21 cellular contexts compared by ENCODE assay signal in genomic region chr19:7589822-7590221, GRCh38. TPM values are rescaled to one million over a fixed set of nuclear protein-coding genes. Genes with fewer than 3 reads are reported as not detected.
DNase-seq lines count a peak whose midpoint lies in the region; ATAC-seq and TF ChIP-seq lines count a peak whose summit lies in the region.
"Had no signal": no experiment of that assay in that cellular context is flagged by ENCODE, and none has a peak within 500 bp of the region (broad histone marks: within the 10 kb centered on the region; RNA-seq: fewer than 3 reads in every experiment).

No MANE protein-coding gene starts in this region.

- H2AFZ ChIP-seq in mammary epithelial cell (ENCODE audit: low read depth, low read length) (no peak overlapping the region), PC-3 (ENCODE audit: low read length) (0 out of 2 replicates have a peak overlapping the region, but pooled peaks have one; percentile 2), neuronal stem cell (ENCODE audit: low read length) (no peak overlapping the region)
- H2AFZ ChIP-seq: GM23248 had no signal

- H3K14ac ChIP-seq in neuronal stem cell (ENCODE audit: low read length) = no peak overlapping the region

- ATAC-seq in PC-3 (no peak), HG03342 (IDR thresholded peaks at IDR 0.05; ENCODE audit: unreplicated experiment) (no peak)

- no peak overlapping the region for H3K18ac ChIP-seq in neuronal stem cell (ENCODE audit: low read length)

- H3K79me2 ChIP-seq in mammary epithelial cell (ENCODE audit: insufficient read depth, low read length) (no peaks in the 10 kb centered on the region), PC-3 (ENCODE audit: low read length) (no peaks in the 10 kb centered on the region)

- peak overlapping the region; percentile 38 to 55 for H3K27ac ChIP-seq in breast epithelium
- H3K27ac ChIP-seq in mammary epithelial cell (ENCODE audit: insufficient read depth, low read depth, low read length) = no peak overlapping the region
- no peak overlapping the region for H3K27ac ChIP-seq in PC-3 (ENCODE audit: low read length)
- no peak overlapping the region for H3K27ac ChIP-seq in neuronal stem cell (replicated peaks; ENCODE audit: low read length)
- no peak overlapping the region for H3K27ac ChIP-seq in ascending aorta
- H3K27ac ChIP-seq: BLaER1 treated with 17β-estradiol and CSF1 and Interleukin-3, amounts not matched to agents 10 nM and 100 nM; GM23248 had no signal

- no peaks in the 10 kb centered on the region for H3K36me3 ChIP-seq in breast epithelium
- no peaks in the 10 kb centered on the region for H3K36me3 ChIP-seq in mammary epithelial cell (ENCODE audit: insufficient read depth, low read length)
- H3K36me3 ChIP-seq in PC-3 (ENCODE audit: low read depth, low read length) = no peaks in the 10 kb centered on the region
- no peaks in the 10 kb centered on the region for H3K36me3 ChIP-seq in neuronal stem cell (replicated peaks in 1 of 2; ENCODE audit: control insufficient read depth in 2 of 2, insufficient read depth in 2 of 2, low read length in 2 of 2)
- H3K36me3 ChIP-seq in ascending aorta = no peaks in the 10 kb centered on the region
- H3K36me3 ChIP-seq: BLaER1 treated with 17β-estradiol and CSF1 and Interleukin-3, amounts not matched to agents 10 nM and 100 nM had no signal

- no peak overlapping the region for H2BK12ac ChIP-seq in neuronal stem cell (ENCODE audit: low read length)

- H3F3A ChIP-seq in PC-3 (ENCODE audit: low read length, unreplicated experiment) = no peaks in the 10 kb centered on the region

- H2BK5ac ChIP-seq in neuronal stem cell (ENCODE audit: low read length) = no peak overlapping the region

- in situ Hi-C loops in mammary epithelial cell (cut with MboI; ENCODE audit: low sequenced_read_pairs in 2 of 2) = no loop called here

- 81% methylated on average over 7 of the region's 7 CpGs for WGBS in mammary epithelial cell (ENCODE audit: low coverage, missing lambda C conversion rate)
- no CpG with 5 or more reads among the region's 7 CpGs for WGBS in neuronal stem cell (ENCODE audit: extremely low coverage in 2 of 2, insufficient read length in 2 of 2, insufficient replicate concordance in 1 of 2), 2 donors

- H2BK15ac ChIP-seq in neuronal stem cell (ENCODE audit: low read length) = no peak overlapping the region

- H3K4ac ChIP-seq in neuronal stem cell (ENCODE audit: low read length) = no peak overlapping the region

- intact Hi-C loops in breast epithelium (cut with DNase I; ENCODE audit: low total_unique reads) (loop anchor here (1.0 kb wide), 1 partner anchor 32 kb away; no protein-coding TSS in a partner anchor), mammary epithelial cell (cut with micrococcal nuclease) (no loop called here), PC-3 (cut with micrococcal nuclease) (no loop called here), ascending aorta (cut with DNase I) (no loop called here)

- dilution Hi-C loops in mammary epithelial cell (cut with HindIII; ENCODE audit: low sequenced_read_pairs) = loop anchor here (10.0 kb wide), 1 partner anchor 915 kb away; the partner anchor contains the start of gene TNFSF14

- no peaks in the 10 kb centered on the region for H3K9me2 ChIP-seq in PC-3 (replicated peaks; ENCODE audit: low read length)

- H3K4me1 ChIP-seq in breast epithelium (no peaks in the 10 kb centered on the region), mammary epithelial cell (ENCODE audit: insufficient read depth, low read length) (peaks cover 4% of the 10 kb centered on the region), PC-3 (ENCODE audit: insufficient read depth, low read length) (peaks cover 8% of the 10 kb centered on the region; the same call in 1 of the 2 replicates), neuronal stem cell (ENCODE audit: control insufficient read depth in 2 of 2, insufficient read depth in 1 of 2, low read depth in 1 of 2, low read length in 2 of 2) (no peaks in the 10 kb centered on the region), ascending aorta (no peaks in the 10 kb centered on the region)

- POLR2A ChIA-PET in PC-3 (lab: Charles Lee; ENCODE audit: unreplicated experiment) = no interaction called here

- H3K4me3 ChIP-seq in breast epithelium (no peak overlapping the region), mammary epithelial cell (replicated peaks in 1 of 3; ENCODE audit: insufficient read depth in 1 of 3, low read depth in 2 of 3, low read length in 3 of 3) (no peak overlapping the region), PC-3 (ENCODE audit: low read length) (no peak overlapping the region), neuronal stem cell (ENCODE audit: low read length in 2 of 2) (no peak overlapping the region), ascending aorta (no peak overlapping the region)
- H3K4me3 ChIP-seq: BLaER1 treated with 17β-estradiol and CSF1 and Interleukin-3, amounts not matched to agents 10 nM and 100 nM; GM23248 had no signal

- H3K9ac ChIP-seq in mammary epithelial cell (ENCODE audit: insufficient read depth, low read length) = no peak overlapping the region
- no peak overlapping the region for H3K9ac ChIP-seq in PC-3 (ENCODE audit: low read length)
- H3K9ac ChIP-seq in neuronal stem cell (ENCODE audit: low read depth, low read length, poor library complexity) = no peak overlapping the region
- H3K9ac ChIP-seq: BLaER1 treated with 17β-estradiol and CSF1 and Interleukin-3, amounts not matched to agents 10 nM and 100 nM; GM23248 had no signal

- no peak overlapping the region for H4K91ac ChIP-seq in neuronal stem cell (ENCODE audit: low read depth, low read length, poor library complexity)

- no peak overlapping the region for H2BK120ac ChIP-seq in neuronal stem cell (ENCODE audit: low read depth, low read length)

- no peaks in the 10 kb centered on the region for H3K79me1 ChIP-seq in neuronal stem cell (ENCODE audit: low read depth, low read length)

- no peak for DNase-seq in breast epithelium (ENCODE audit: low spot score in 2 of 2)
- no peak for DNase-seq in mammary epithelial cell
- DNase-seq in PC-3 = no peak
- no peak for DNase-seq in neuronal stem cell (ENCODE audit: low spot score)
- no peak for DNase-seq in AG08396 (ENCODE audit: low spot score)
- DNase-seq in ascending aorta (ENCODE audit: low spot score in 2 of 2) = no peak
- DNase-seq: 8988T; CD4-positive, CD25-positive, alpha-beta regulatory T cell; CD8-positive, alpha-beta memory T cell; GM23248; HCEC 1CT; HFFc6; IMR-90; Karpas-422; KBM-7 had no signal

- TF ChIP-seq POLR2A in breast epithelium (IDR thresholded peaks at IDR 0.05) = no peak

- CTCF ChIA-PET in mammary epithelial cell (lab: Charles Lee; ENCODE audit: low non-redundant PET) = no interaction called here
- CTCF ChIA-PET in PC-3 (lab: Charles Lee) = no interaction called here

- H4K8ac ChIP-seq in neuronal stem cell (ENCODE audit: low read depth, low read length) = no peak overlapping the region

- TF ChIP-seq CTCF in breast epithelium (IDR thresholded peaks at IDR 0.05) = no peak
- TF ChIP-seq CTCF in mammary epithelial cell (conservative IDR thresholded peaks at IDR 0.05 in 1 of 2, IDR thresholded peaks at IDR 0.05 in 1 of 2; ENCODE audit: extremely low read depth in 1 of 2, insufficient read depth in 1 of 2, low read depth in 1 of 2, low read length in 2 of 2) = no peak
- no peak for TF ChIP-seq CTCF in PC-3 (conservative IDR thresholded peaks at IDR 0.05; ENCODE audit: low read depth, low read length)
- no peak for TF ChIP-seq CTCF in ascending aorta (IDR thresholded peaks at IDR 0.05)

- no peak overlapping the region for H2AK5ac ChIP-seq in neuronal stem cell (ENCODE audit: low read depth, low read length)

- BruUV-seq in mammary epithelial cell (replicated peaks; lab: Mats Ljungman, UMichigan) (no TSS peak), PC-3 (replicated peaks; lab: Mats Ljungman, UMichigan) (no TSS peak)

- no peaks in the 10 kb centered on the region for H3K27me3 ChIP-seq in breast epithelium
- no peaks in the 10 kb centered on the region for H3K27me3 ChIP-seq in mammary epithelial cell (ENCODE audit: insufficient read depth, low read length)
- H3K27me3 ChIP-seq in PC-3 (ENCODE audit: low read length) = no peaks in the 10 kb centered on the region
- H3K27me3 ChIP-seq in neuronal stem cell (ENCODE audit: control insufficient read depth in 3 of 3, insufficient read depth in 3 of 3, low read depth in 1 of 3, low read length in 3 of 3) = peaks cover 0 to 3% (median 0%) of the 10 kb centered on the region in 3 experiments
- H3K27me3 ChIP-seq in ascending aorta = no peaks in the 10 kb centered on the region

- H4K20me1 ChIP-seq in mammary epithelial cell (ENCODE audit: insufficient read depth, low read length) (no peaks in the 10 kb centered on the region), PC-3 (ENCODE audit: low read length) (no peaks in the 10 kb centered on the region)
- H4K20me1 ChIP-seq: BLaER1 treated with 17β-estradiol and CSF1 and Interleukin-3, amounts not matched to agents 10 nM and 100 nM had no signal

- H3K9me3 ChIP-seq in breast epithelium (no peaks in the 10 kb centered on the region), mammary epithelial cell (replicated peaks; ENCODE audit: insufficient read depth, low read length) (no peaks in the 10 kb centered on the region), PC-3 (ENCODE audit: low read length) (no peaks in the 10 kb centered on the region), neuronal stem cell (replicated peaks in 1 of 2; ENCODE audit: control insufficient read depth in 2 of 2, insufficient read depth in 1 of 2, low read depth in 1 of 2, low read length in 2 of 2) (no peaks in the 10 kb centered on the region), ascending aorta (no peaks in the 10 kb centered on the region)
- H3K9me3 ChIP-seq: BLaER1 treated with 17β-estradiol and CSF1 and Interleukin-3, amounts not matched to agents 10 nM and 100 nM; Caco-2 had no signal

- H3K23ac ChIP-seq in neuronal stem cell (ENCODE audit: low read depth, low read length, poor library complexity) = peak overlapping the region; percentile 55

- no peak overlapping the region for H3K4me2 ChIP-seq in mammary epithelial cell (ENCODE audit: insufficient read depth, low read depth, low read length)
- peak overlapping the region; percentile 45; the same call in 1 of the 2 replicates for H3K4me2 ChIP-seq in PC-3 (ENCODE audit: low read length)
- no peak overlapping the region for H3K4me2 ChIP-seq in neuronal stem cell (ENCODE audit: insufficient read depth, low read length, poor library complexity, severe bottlenecking)
- H3K4me2 ChIP-seq: BLaER1 treated with 17β-estradiol and CSF1 and Interleukin-3, amounts not matched to agents 10 nM and 100 nM had no signal

RNA-seq across cellular contexts. Expression of gene CAMSAP3, which starts 5.8 kb away (rescaled TPM):
- 10 to 100 TPM in 1 of 3 donors, 1 to 10 TPM in 1, not detected in 1; 5.6 to 14.2 TPM for total RNA-seq in breast epithelium
- total RNA-seq in mammary epithelial cell = 1 to 10 TPM; 3.8 to 10.0 TPM
- 5.4 TPM for polyA plus RNA-seq in mammary epithelial cell
- 0.52 TPM for polyA minus RNA-seq in mammary epithelial cell
- 16.6 and 25.4 TPM in 2 replicates for total RNA-seq in PC-3 (2014; rRNA removed)
- polyA plus RNA-seq in neuronal stem cell (2013, experiment 1 of 2) = 13.7 TPM
- 14.1 TPM for polyA plus RNA-seq in neuronal stem cell (2013, experiment 2 of 2)
- total RNA-seq in ascending aorta = not detected
- total RNA-seq: CD4-positive, CD25-positive, alpha-beta regulatory T cell; GM23248; HFFc6; IMR-90 had no signal
- polyA plus RNA-seq: AG04450; CD4-positive, CD25-positive, alpha-beta regulatory T cell; GM23248; IMR-90 had no signal

RNA-seq across cellular contexts. Expression of gene XAB2, which starts 39.5 kb away (rescaled TPM):
- total RNA-seq in breast epithelium = 10 to 100 TPM; 41.3 to 49.0 (median 41.9) TPM
- total RNA-seq in mammary epithelial cell = 10 to 100 TPM; 31.3 to 31.6 TPM
- polyA plus RNA-seq in mammary epithelial cell = 31.9 TPM
- polyA minus RNA-seq in mammary epithelial cell = 39.0 TPM
- total RNA-seq in PC-3 (2014; rRNA removed) = 81.1 and 84.4 TPM in 2 replicates
- 25.9 TPM for polyA plus RNA-seq in neuronal stem cell (2013, experiment 1 of 2)
- polyA plus RNA-seq in neuronal stem cell (2013, experiment 2 of 2) = 24.7 TPM
- 18.4 TPM for total RNA-seq in ascending aorta

RNA-seq across cellular contexts. Expression of gene PET100, which starts 39.8 kb away (rescaled TPM):
- total RNA-seq in breast epithelium (10 to 100 TPM; 23.7 to 40.4 (median 33.1) TPM), mammary epithelial cell (10 to 100 TPM in 1 of 2 donors, 1 to 10 TPM in 1; 2.2 to 64.8 TPM), PC-3 (2014; rRNA removed) (101 and 141 TPM in 2 replicates), ascending aorta (not detected)
- polyA plus RNA-seq in mammary epithelial cell = 24.2 TPM
- not detected for polyA minus RNA-seq in mammary epithelial cell
- polyA plus RNA-seq in neuronal stem cell (2013, experiment 1 of 2) = 591 TPM
- polyA plus RNA-seq in neuronal stem cell (2013, experiment 2 of 2) = 612 TPM

RNA-seq across cellular contexts. Expression of gene PCP2, which starts 43.7 kb away (rescaled TPM):
- total RNA-seq in breast epithelium = 1 to 10 TPM in 2 of 3 donors, not detected in 1; 4.9 to 6.7 TPM
- under 1 TPM in 1 of 2 donors, not detected in 1; 0.66 TPM for total RNA-seq in mammary epithelial cell
- polyA plus RNA-seq in mammary epithelial cell = not detected
- not detected for polyA minus RNA-seq in mammary epithelial cell
- total RNA-seq in PC-3 (2014; rRNA removed) = not detected in 2 replicates
- polyA plus RNA-seq in neuronal stem cell (2013, experiment 1 of 2) = not detected
- not detected for polyA plus RNA-seq in neuronal stem cell (2013, experiment 2 of 2)
- total RNA-seq in ascending aorta = not detected
- total RNA-seq: A673, GM23248, HFFc6, HT-29, IMR-90 had no signal
- polyA plus RNA-seq: AG04450; CD8-positive, alpha-beta memory T cell; GM23248; IMR-90 had no signal

RNA-seq across cellular contexts. Expression of gene STXBP2, which starts 47.1 kb away (rescaled TPM):
- total RNA-seq in breast epithelium (10 to 100 TPM; 15.4 to 55.3 (median 37.0) TPM), mammary epithelial cell (10 to 100 TPM; 34.3 to 82.0 TPM), PC-3 (2014; rRNA removed) (133 and 149 TPM in 2 replicates), ascending aorta (26.6 TPM)
- 78.1 TPM for polyA plus RNA-seq in mammary epithelial cell
- polyA minus RNA-seq in mammary epithelial cell = 108 TPM
- polyA plus RNA-seq in neuronal stem cell (2013, experiment 1 of 2) = 15.8 TPM
- 14.9 TPM for polyA plus RNA-seq in neuronal stem cell (2013, experiment 2 of 2)

Comparison
In these comparisons a context has a peak if more than half of its experiments do, and no peak if none do; other contexts are left out.
1. H3K27ac ChIP-seq: peak in breast epithelium (2 of 2); none in mammary epithelial cell (single experiment), PC-3 (single experiment), neuronal stem cell (single experiment) and ascending aorta (0 of 2).